In the genomic region with DNA sequence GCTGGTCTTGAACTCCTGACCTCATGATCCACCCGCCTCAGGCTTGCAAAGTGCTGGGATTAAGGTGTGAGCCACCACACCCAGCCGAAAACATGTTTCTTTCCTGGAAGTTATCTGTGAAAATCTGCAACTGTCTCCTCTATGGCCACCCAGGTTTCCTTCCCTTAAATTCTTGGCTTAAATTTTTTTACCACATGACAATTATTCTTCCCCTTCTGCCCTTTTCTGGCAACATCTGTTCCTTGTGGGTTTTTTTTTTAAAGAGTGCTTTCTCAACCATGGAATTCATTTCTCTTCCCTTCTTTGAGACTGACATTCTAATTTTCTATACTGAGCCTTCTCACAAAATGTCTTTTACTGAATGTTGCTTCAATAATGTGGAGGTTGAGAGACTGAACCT, we compare ENCODE assay signal across 17 cellular contexts. TPM values are rescaled to one million over a fixed set of nuclear protein-coding genes. Genes with fewer than 3 reads are reported as not detected.
DNase-seq lines count a peak whose midpoint lies in the region; ATAC-seq and TF ChIP-seq lines count a peak whose summit lies in the region.
"Had no signal": no experiment of that assay in that cellular context is flagged by ENCODE, and none has a peak within 500 bp of the region (broad histone marks: within the 10 kb centered on the region; RNA-seq: fewer than 3 reads in every experiment).

No MANE protein-coding gene starts in this region.

- no peaks in the 10 kb centered on the region for H3K36me3 ChIP-seq in fibroblast of lung (ENCODE audit: control insufficient read depth, insufficient read depth, low read length)

- H3K27ac ChIP-seq in fibroblast of lung (ENCODE audit: insufficient read depth, low read length), result no peak overlapping the region
- H3K27ac ChIP-seq: PC-9 had no signal

- no peaks in the 10 kb centered on the region for H3K27me3 ChIP-seq in fibroblast of lung (ENCODE audit: control insufficient read depth, insufficient read depth, low read length)

- H3K4me3 ChIP-seq in fibroblast of lung (replicated peaks in 1 of 4; ENCODE audit: control extremely low read depth in 1 of 4, insufficient read depth in 1 of 4, low read depth in 3 of 4, low read length in 4 of 4), result no peak overlapping the region
- H3K4me3 ChIP-seq: PC-9 had no signal

- no peak overlapping the region for H2AFZ ChIP-seq in fibroblast of lung (ENCODE audit: low read length)
- H2AFZ ChIP-seq: PC-9 had no signal

- no peaks in the 10 kb centered on the region for H3K79me2 ChIP-seq in fibroblast of lung (ENCODE audit: control insufficient read depth, insufficient read depth, low read length)

- no peak for TF ChIP-seq CTCF in fibroblast of lung (conservative IDR thresholded peaks at IDR 0.05 in 1 of 2, IDR thresholded peaks at IDR 0.05 in 1 of 2; ENCODE audit: low read depth in 1 of 2, low read length in 2 of 2)

- H3K4me2 ChIP-seq in fibroblast of lung (ENCODE audit: extremely low read depth, insufficient read depth, low read length), result no peak overlapping the region
- H3K4me2 ChIP-seq: PC-9 had no signal

- no peaks in the 10 kb centered on the region for H4K20me1 ChIP-seq in fibroblast of lung (ENCODE audit: control insufficient read depth, extremely low read depth, insufficient read depth, low read length)

- H3K4me1 ChIP-seq in fibroblast of lung (ENCODE audit: control insufficient read depth, extremely low read depth, insufficient read depth, low read length), result no peaks in the 10 kb centered on the region

- DNase-seq in GDM1 (lab: John Stamatoyannopoulos, UW) (peak; percentile 56), NCI-H2171 treated with DMSO at 0.1 percent for 48 hours (lab: John Stamatoyannopoulos, UW) (peak; percentile 82), fibroblast of lung (ENCODE audit: low read depth in 2 of 2) (peak; percentile 34 to 46), pons (ENCODE audit: low spot score) (peak; percentile 12)
- DNase-seq in stimulated activated naive CD4-positive, alpha-beta T cell treated with Interleukin-2 at 50 U/mL for 16 hours (lab: John Stamatoyannopoulos, UW), result no peak
- DNase-seq: DMS153, EL, HCEC 1CT, NCI-H1048, NCI-H146, NCI-H2107, NCI-H446, NCI-H748 treated with DMSO at 0.1 percent for 48 hours, PC-9 had no signal

- H3K9me3 ChIP-seq in fibroblast of lung (ENCODE audit: control insufficient read depth, insufficient read depth, low read depth, low read length), result no peaks in the 10 kb centered on the region

- ATAC-seq in GM21723 (IDR thresholded peaks at IDR 0.05; ENCODE audit: unreplicated experiment) (no peak), HG02610 (IDR thresholded peaks at IDR 0.05; ENCODE audit: unreplicated experiment) (no peak)

- H3K9ac ChIP-seq in fibroblast of lung (ENCODE audit: insufficient read depth, low read length), result no peak overlapping the region

RNA-seq across cellular contexts. Expression of a gene that starts 59.7 kb away (rescaled TPM):
- 16.9 and 19.2 TPM in 2 replicates for total RNA-seq in fibroblast of lung
- polyA plus RNA-seq in fibroblast of lung, result 13.5 and 25.4 TPM in 2 replicates
- 14.7 and 27.0 TPM in 2 replicates for polyA plus RNA-seq in fibroblast of lung (2012)
- polyA minus RNA-seq in fibroblast of lung (ENCODE audit: low replicate concordance), result 5.3 and 8.5 TPM in 2 replicates
- total RNA-seq: HT-29, PC-9 had no signal
